In genomic region chr6:143253630-143254029, GRCh38 we compare ENCODE assay signal across 16 cellular contexts.
DNase-seq lines count a peak whose midpoint lies in the region; ATAC-seq and TF ChIP-seq lines count a peak whose summit lies in the region.
"Had no signal": no experiment of that assay in that cellular context is flagged by ENCODE, and none has a peak within 500 bp of the region (broad histone marks: within the 10 kb centered on the region; RNA-seq: fewer than 3 reads in every experiment).

No MANE protein-coding gene starts in this region.

- H3K9me2 ChIP-seq in hepatocyte (replicated peaks; ENCODE audit: insufficient read depth), result no peaks in the 10 kb centered on the region

- intact Hi-C loops in MCF 10A (cut with micrococcal nuclease), result no loop called here
- intact Hi-C loops in activated CD4-positive, alpha-beta T cell treated with anti-CD3 and anti-CD28 coated beads, Interleukin-2, amount 10 ng/mL, durations not matched to agents 24 days and 14 days (cut with micrococcal nuclease), result no loop called here

- H3K27me3 ChIP-seq in hepatocyte, result no peaks in the 10 kb centered on the region
- no peaks in the 10 kb centered on the region for H3K27me3 ChIP-seq in osteoblast (ENCODE audit: insufficient read depth, low read length)
- H3K27me3 ChIP-seq: BE2C had no signal

- no peaks in the 10 kb centered on the region for H3K4me1 ChIP-seq in hepatocyte (ENCODE audit: insufficient read depth)
- H3K4me1 ChIP-seq in osteoblast (ENCODE audit: insufficient read depth, low read length), result no peaks in the 10 kb centered on the region
- H3K4me1 ChIP-seq: A549, BE2C had no signal

- 31% methylated on average over 6 of the region's 6 CpGs for WGBS in hepatocyte (ENCODE audit: low lambda C conversion rate, missing lambda C conversion rate)

- CTCF ChIA-PET in MCF 10A (lab: Yijun Ruan, JAX), result interaction anchor here (0.6 kb wide), 1 partner anchor 434 kb away, joined by 4 read pairs; no protein-coding TSS in a partner anchor

- H3K27ac Mint-ChIP-seq in MCF 10A (ENCODE audit: low read depth, unreplicated experiment), result no peak overlapping the region
- H3K27ac Mint-ChIP-seq in activated CD4-positive, alpha-beta T cell treated with anti-CD3 and anti-CD28 coated beads, Interleukin-2, amount 10 ng/mL, durations not matched to agents 24 days and 14 days, result no peak overlapping the region
- H3K27ac Mint-ChIP-seq: CD4-positive, alpha-beta memory T cell; GM23338 had no signal

- no peaks in the 10 kb centered on the region for H3K36me3 ChIP-seq in hepatocyte (replicated peaks; ENCODE audit: insufficient read depth, low read depth)
- H3K36me3 ChIP-seq in osteoblast (ENCODE audit: insufficient read depth, low read length), result no peaks in the 10 kb centered on the region
- H3K36me3 ChIP-seq: BE2C had no signal

- peak overlapping the region; percentile 30 for H3K27ac ChIP-seq in hepatocyte
- no peak overlapping the region for H3K27ac ChIP-seq in osteoblast (ENCODE audit: low read depth, low read length)
- H3K27ac ChIP-seq: A549, C4-2B had no signal

- H3K4me1 Mint-ChIP-seq in MCF 10A (ENCODE audit: insufficient read depth, unreplicated experiment), result no peaks in the 10 kb centered on the region
- H3K4me1 Mint-ChIP-seq in activated CD4-positive, alpha-beta T cell treated with anti-CD3 and anti-CD28 coated beads, Interleukin-2, amount 10 ng/mL, durations not matched to agents 24 days and 14 days, result no peaks in the 10 kb centered on the region
- H3K4me1 Mint-ChIP-seq: CD4-positive, alpha-beta memory T cell had no signal

- POLR2A ChIA-PET in MCF 10A (lab: Yijun Ruan, JAX), result no interaction called here

- H3K4me3 ChIP-seq in choroid plexus epithelial cell (ENCODE audit: low read depth, low read length), result no peak overlapping the region
- no peak overlapping the region for H3K4me3 ChIP-seq in hepatocyte
- H3K4me3 ChIP-seq in osteoblast (ENCODE audit: insufficient read depth, low read length), result no peak overlapping the region
- H3K4me3 ChIP-seq: A549, GM23338 had no signal

- BruUV-seq in MCF 10A (replicated peaks; lab: Mats Ljungman, UMichigan), result no TSS peak

- no peak for TF ChIP-seq CTCF in choroid plexus epithelial cell (conservative IDR thresholded peaks at IDR 0.05; ENCODE audit: low read depth, low read length)
- no peak for TF ChIP-seq CTCF in hepatocyte (IDR thresholded peaks at IDR 0.05; ENCODE audit: poor library complexity)
- no peak for TF ChIP-seq CTCF in osteoblast (IDR thresholded peaks at IDR 0.05; ENCODE audit: extremely low read depth, low read depth, low read length)
- no peak for TF ChIP-seq CTCF in MCF 10A (IDR thresholded peaks at IDR 0.05; ENCODE audit: unreplicated experiment)

- no peaks in the 10 kb centered on the region for H3K27me3 Mint-ChIP-seq in MCF 10A (ENCODE audit: insufficient read depth, unreplicated experiment)
- no peaks in the 10 kb centered on the region for H3K27me3 Mint-ChIP-seq in activated CD4-positive, alpha-beta T cell treated with anti-CD3 and anti-CD28 coated beads, Interleukin-2, amount 10 ng/mL, durations not matched to agents 24 days and 14 days
- H3K27me3 Mint-ChIP-seq: CD4-positive, alpha-beta memory T cell had no signal

- H3K4me3 Mint-ChIP-seq in MCF 10A (ENCODE audit: unreplicated experiment), result no peak overlapping the region
- H3K4me3 Mint-ChIP-seq in activated CD4-positive, alpha-beta T cell treated with anti-CD3 and anti-CD28 coated beads, Interleukin-2, amount 10 ng/mL, durations not matched to agents 24 days and 14 days, result no peak overlapping the region
- H3K4me3 Mint-ChIP-seq: CD4-positive, alpha-beta memory T cell; GM23338 had no signal

- H4K20me1 ChIP-seq in hepatocyte (ENCODE audit: insufficient read depth, poor library complexity, severe bottlenecking), result no peaks in the 10 kb centered on the region
- H4K20me1 ChIP-seq in osteoblast (ENCODE audit: insufficient read depth, low read length), result no peaks in the 10 kb centered on the region

- H3K4me2 ChIP-seq in hepatocyte (peak overlapping the region; percentile 30), osteoblast (ENCODE audit: insufficient read depth, low read length) (no peak overlapping the region)
- H3K4me2 ChIP-seq: A549, GM23338 had no signal

- no peak for ATAC-seq in HG02763 (IDR thresholded peaks at IDR 0.05; ENCODE audit: unreplicated experiment)
- ATAC-seq: A549, GM23338, HepG2 had no signal

- H3K79me2 ChIP-seq in hepatocyte, result no peaks in the 10 kb centered on the region
- H3K79me2 ChIP-seq in osteoblast (ENCODE audit: insufficient read depth, low read length), result no peaks in the 10 kb centered on the region

- H3K36me3 Mint-ChIP-seq in MCF 10A (ENCODE audit: insufficient read depth, unreplicated experiment), result peaks cover 7% of the 10 kb centered on the region
- H3K36me3 Mint-ChIP-seq in activated CD4-positive, alpha-beta T cell treated with anti-CD3 and anti-CD28 coated beads, Interleukin-2, amount 10 ng/mL, durations not matched to agents 24 days and 14 days (ENCODE audit: low read depth), result no peaks in the 10 kb centered on the region

- H2AFZ ChIP-seq in hepatocyte (no peak overlapping the region), osteoblast (ENCODE audit: low read length) (peak overlapping the region; percentile 2)
- H2AFZ ChIP-seq: GM23338 had no signal

- DNase-seq in choroid plexus epithelial cell (ENCODE audit: low read depth) (peak; percentile 6), hepatocyte (ENCODE audit: low spot score) (no peak), osteoblast (ENCODE audit: insufficient read length, low spot score, missing footprints) (no peak), DMS153 (lab: John Stamatoyannopoulos, UW) (no peak), MCF 10A (ENCODE audit: unreplicated experiment) (no peak)
- DNase-seq in activated CD4-positive, alpha-beta T cell treated with anti-CD3 and anti-CD28 coated beads, Interleukin-2, amount 10 ng/mL, durations not matched to agents 24 days and 14 days, result no peak
- DNase-seq: BE2C; CD4-positive, alpha-beta memory T cell; DND-41; GDM1; H7 had no signal

- H3K9me3 ChIP-seq in hepatocyte (ENCODE audit: low read depth) (no peaks in the 10 kb centered on the region), osteoblast (ENCODE audit: low read depth, low read length) (no peaks in the 10 kb centered on the region)
- H3K9me3 ChIP-seq: A549, BE2C had no signal

- no peaks in the 10 kb centered on the region for H3K9me3 Mint-ChIP-seq in MCF 10A (ENCODE audit: unreplicated experiment)
- H3K9me3 Mint-ChIP-seq in activated CD4-positive, alpha-beta T cell treated with anti-CD3 and anti-CD28 coated beads, Interleukin-2, amount 10 ng/mL, durations not matched to agents 24 days and 14 days, result no peaks in the 10 kb centered on the region
